In genomic region chr20:62133051-62133845, GRCh38 we compare ENCODE assay signal across 14 cellular contexts. TPM values are rescaled to one million over a fixed set of nuclear protein-coding genes. Genes with fewer than 3 reads are reported as not detected.
DNase-seq lines count a peak whose midpoint lies in the region; ATAC-seq and TF ChIP-seq lines count a peak whose summit lies in the region.
"Had no signal": no experiment of that assay in that cellular context is flagged by ENCODE, and none has a peak within 500 bp of the region (broad histone marks: within the 10 kb centered on the region; RNA-seq: fewer than 3 reads in every experiment).

No MANE protein-coding gene starts in this region.

- H3K4me3 Mint-ChIP-seq in activated T-cell treated with anti-CD3 and anti-CD28 coated beads, Interleukin-2, amount 50 U/mL, for 24 hours = no peak overlapping the region

- H3K9me3 ChIP-seq in lower lobe of right lung = no peaks in the 10 kb centered on the region
- H3K9me3 ChIP-seq: tibial artery had no signal

- no peak for DNase-seq in activated T-cell treated with anti-CD3 and anti-CD28 coated beads, Interleukin-2, amount 50 U/mL, for 24 hours
- DNase-seq in activated T-cell treated with anti-CD3 and anti-CD28 coated beads for 4 hours (no peak), caudate nucleus (lab: John Stamatoyannopoulos, UW) (peak in 1 of 61 donors; percentile 17), lower lobe of right lung (peak; percentile 72), G401 (ENCODE audit: low spot score) (no peak)
- DNase-seq: activated CD4-positive, CD25-positive, alpha-beta regulatory T cell; naive B cell; NCI-H2107; stimulated activated CD4-positive, alpha-beta T cell treated with anti-CD3 and anti-CD28 coated beads, Interleukin-2, amount 100 ng/mL, for 48 hours had no signal

- peaks cover 40% of the 10 kb centered on the region for H3K4me1 ChIP-seq in lower lobe of right lung

- in situ Hi-C loops in G401 (cut with HindIII; ENCODE audit: low sequenced_read_pairs) = no loop called here

- intact Hi-C loops in lower lobe of right lung (cut with DNase I) = no loop called here

- no peak for TF ChIP-seq CTCF in lower lobe of right lung (IDR thresholded peaks at IDR 0.05)

- H3K4me1 Mint-ChIP-seq in activated T-cell treated with anti-CD3 and anti-CD28 coated beads, Interleukin-2, amount 50 U/mL, for 24 hours (ENCODE audit: low read depth) = peaks cover 49% of the 10 kb centered on the region

- H3K36me3 Mint-ChIP-seq in activated T-cell treated with anti-CD3 and anti-CD28 coated beads, Interleukin-2, amount 50 U/mL, for 24 hours (ENCODE audit: low read depth) = peaks cover 100% of the 10 kb centered on the region

- no peaks in the 10 kb centered on the region for H3K27me3 ChIP-seq in lower lobe of right lung (ENCODE audit: low read depth)
- H3K27me3 ChIP-seq: tibial artery had no signal

- no peaks in the 10 kb centered on the region for H3K27me3 Mint-ChIP-seq in activated T-cell treated with anti-CD3 and anti-CD28 coated beads, Interleukin-2, amount 50 U/mL, for 24 hours
- H3K27me3 Mint-ChIP-seq: naive B cell had no signal

- ATAC-seq in lower lobe of right lung (peak; percentile 65 to 67), GM21786 (IDR thresholded peaks at IDR 0.05; ENCODE audit: unreplicated experiment) (no peak), HG03432 (IDR thresholded peaks at IDR 0.05; ENCODE audit: unreplicated experiment) (no peak)

- peak overlapping the region; percentile 6 for H3K4me3 ChIP-seq in lower lobe of right lung
- H3K4me3 ChIP-seq: tibial artery had no signal

- H3K9me3 Mint-ChIP-seq in activated T-cell treated with anti-CD3 and anti-CD28 coated beads, Interleukin-2, amount 50 U/mL, for 24 hours = no peaks in the 10 kb centered on the region
- H3K9me3 Mint-ChIP-seq: naive B cell had no signal

- H3K36me3 ChIP-seq in lower lobe of right lung = peaks cover 100% of the 10 kb centered on the region

- peak overlapping the region; percentile 44 for H3K27ac Mint-ChIP-seq in activated T-cell treated with anti-CD3 and anti-CD28 coated beads, Interleukin-2, amount 50 U/mL, for 24 hours

- H3K27ac ChIP-seq in caudate nucleus (ENCODE audit: low read depth, low read length) = peak overlapping the region; percentile 14
- peak overlapping the region; percentile 79 for H3K27ac ChIP-seq in lower lobe of right lung
- H3K27ac ChIP-seq in temporal lobe (ENCODE audit: low read depth, low read length) = peak overlapping the region; percentile 41
- H3K27ac ChIP-seq: KMS-11, tibial artery had no signal

RNA-seq across cellular contexts. Expression of gene PSMA7, which starts 9.9 kb away (rescaled TPM):
- 223 TPM for total RNA-seq in lower lobe of right lung
- 91.0 TPM for total RNA-seq in temporal lobe
- 631 and 699 TPM in 2 replicates for total RNA-seq in G401 (2014; rRNA removed; shearing (Covaris generic))

RNA-seq across cellular contexts. Expression of gene SS18L1, which starts 10.3 kb away (rescaled TPM):
- total RNA-seq in lower lobe of right lung (17.8 TPM), temporal lobe (64.7 TPM)
- 9.6 and 13.2 TPM in 2 replicates for total RNA-seq in G401 (2014; rRNA removed; shearing (Covaris generic))

RNA-seq across cellular contexts. Expression of gene LSM14B, which starts 11.0 kb away (rescaled TPM):
- total RNA-seq in lower lobe of right lung = 36.8 TPM
- total RNA-seq in temporal lobe = 58.5 TPM
- 73.9 and 86.4 TPM in 2 replicates for total RNA-seq in G401 (2014; rRNA removed; shearing (Covaris generic))

RNA-seq across cellular contexts. Expression of gene MTG2, which starts 49.6 kb away (rescaled TPM):
- 27.1 TPM for total RNA-seq in lower lobe of right lung
- total RNA-seq in temporal lobe = 16.2 TPM
- 30.6 and 48.2 TPM in 2 replicates for total RNA-seq in G401 (2014; rRNA removed; shearing (Covaris generic))

Comparison
In these comparisons a context has a peak if more than half of its experiments do, and no peak if none do; other contexts are left out.
1. H3K27ac ChIP-seq: peak in every context shown above with its lines; median percentile 79 in lower lobe of right lung; 41 in temporal lobe; 14 in caudate nucleus.
2. ATAC-seq: peak in lower lobe of right lung (2 of 2); none in GM21786 (single experiment) and HG03432 (single experiment).